Comparison of ENCODE assay signal across 21 cellular contexts in genomic region chr2:190988910-190989309, GRCh38. TPM values are rescaled to one million over a fixed set of nuclear protein-coding genes. Genes with fewer than 3 reads are reported as not detected.
DNase-seq lines count a peak whose midpoint lies in the region; ATAC-seq and TF ChIP-seq lines count a peak whose summit lies in the region.
"Had no signal": no experiment of that assay in that cellular context is flagged by ENCODE, and none has a peak within 500 bp of the region (broad histone marks: within the 10 kb centered on the region; RNA-seq: fewer than 3 reads in every experiment).

No MANE protein-coding gene starts in this region.

- H3K27ac ChIP-seq in CD4-positive, alpha-beta T cell (ENCODE audit: low read depth, low read length), result peak overlapping the region; percentile 15
- no peak overlapping the region for H3K27ac ChIP-seq in CD8-positive, alpha-beta memory T cell (ENCODE audit: low read depth, low read length)
- peak overlapping the region; percentile 35 for H3K27ac ChIP-seq in naive thymus-derived CD4-positive, alpha-beta T cell (ENCODE audit: low read depth, low read length)
- H3K27ac ChIP-seq in Karpas-422 (ENCODE audit: low read length) (no peak overlapping the region), aorta (ENCODE audit: low read depth in 1 of 2, low read length in 2 of 2) (no peak overlapping the region)
- H3K27ac ChIP-seq: GM23248, HL-60, Peyer's patch, SJCRH30 had no signal

- H3K4me3 ChIP-seq in CD8-positive, alpha-beta memory T cell (ENCODE audit: low read length), result no peak overlapping the region
- H3K4me3 ChIP-seq in naive thymus-derived CD4-positive, alpha-beta T cell (ENCODE audit: low read length), result no peak overlapping the region
- H3K4me3 ChIP-seq in Karpas-422 (ENCODE audit: low read length) (no peak overlapping the region), aorta (ENCODE audit: low read length in 2 of 2) (no peak overlapping the region)
- H3K4me3 ChIP-seq: GM23248, HAP-1, K562, Peyer's patch, SJCRH30 had no signal

- ATAC-seq in CD4-positive, alpha-beta T cell (ENCODE audit: poor library complexity), result no peak
- ATAC-seq in naive thymus-derived CD4-positive, alpha-beta T cell, result no peak
- ATAC-seq in GM21367 (IDR thresholded peaks at IDR 0.05; ENCODE audit: unreplicated experiment) (no peak), aorta (ENCODE audit: low FRiP score) (no peak)
- ATAC-seq: HepG2, K562 had no signal

- H4K20me1 ChIP-seq in Karpas-422 (ENCODE audit: insufficient read depth, low read depth, low read length), result no peaks in the 10 kb centered on the region

- H3K9ac ChIP-seq in Karpas-422 (ENCODE audit: low read length), result no peak overlapping the region
- H3K9ac ChIP-seq: GM23248 had no signal

- no peak for DNase-seq in CD4-positive, alpha-beta T cell
- no peak for DNase-seq in CD8-positive, alpha-beta memory T cell
- DNase-seq in naive thymus-derived CD4-positive, alpha-beta T cell, result no peak
- DNase-seq in Karpas-422, result no peak
- DNase-seq in aorta, result no peak
- DNase-seq: DMS79 treated with DMSO at 0.1 percent for 48 hours, GM23248, MM.1S, NCI-H1048, NCI-H1417 treated with DMSO at 0.1 percent for 48 hours, NCI-H187, NCI-H446, NCI-H526, Peyer's patch, SJCRH30 had no signal

- no peak for TF ChIP-seq CTCF in CD4-positive, alpha-beta T cell (IDR thresholded peaks at IDR 0.05)

- TF ChIP-seq POLR2A in GM19193 (IDR thresholded peaks at IDR 0.05; ENCODE audit: extremely low read depth, insufficient read depth, insufficient read length), result peak; percentile 51

- intact Hi-C loops in CD4-positive, alpha-beta T cell (cut with DNase I, micrococcal nuclease), result no loop called here
- intact Hi-C loops in naive thymus-derived CD4-positive, alpha-beta T cell (cut with micrococcal nuclease), result no loop called here
- intact Hi-C loops in aorta (cut with DNase I), result no loop called here

- no peak overlapping the region for H3K4me2 ChIP-seq in Karpas-422 (ENCODE audit: low read depth, low read length, poor library complexity, severe bottlenecking)

- no peaks in the 10 kb centered on the region for H3K4me1 ChIP-seq in CD8-positive, alpha-beta memory T cell (ENCODE audit: insufficient read depth, low read length)
- H3K4me1 ChIP-seq in naive thymus-derived CD4-positive, alpha-beta T cell (ENCODE audit: control insufficient read depth in 2 of 2, insufficient read depth in 2 of 2, low read length in 2 of 2), result peaks cover 0 to 21% of the 10 kb centered on the region in 2 donors
- H3K4me1 ChIP-seq in Karpas-422 (ENCODE audit: low read length) (no peaks in the 10 kb centered on the region), aorta (ENCODE audit: control insufficient read depth in 1 of 2, insufficient read depth in 2 of 2, low read length in 2 of 2) (no peaks in the 10 kb centered on the region)
- H3K4me1 ChIP-seq: HAP-1, Peyer's patch had no signal

- no peak overlapping the region for H2AFZ ChIP-seq in Karpas-422 (ENCODE audit: low read length)
- H2AFZ ChIP-seq: GM23248 had no signal

- POLR2A ChIA-PET in CD4-positive, alpha-beta T cell (lab: Charles Lee), result interaction anchor here (0.6 to 3.5 kb wide), 6 partner anchors 10 to 148 kb away, joined by 3 to 14 read pairs (median 7); no protein-coding TSS in a partner anchor
- POLR2A ChIA-PET in CD8-positive, alpha-beta memory T cell (lab: Charles Lee), result no interaction called here
- POLR2A ChIA-PET in naive thymus-derived CD4-positive, alpha-beta T cell (lab: Charles Lee), result interaction anchor here (0.6 to 1.3 kb wide), 3 partner anchors 24 to 455 kb away, joined by 3 read pairs; partner anchors contain the start of gene STAT1

- peak overlapping the region; percentile 64 for H3K27ac Mint-ChIP-seq in CD4-positive, alpha-beta T cell
- peak overlapping the region in 5 of 8 donors; percentile 14 to 77 (median 46) for H3K27ac Mint-ChIP-seq in CD8-positive, alpha-beta memory T cell
- H3K27ac Mint-ChIP-seq in naive thymus-derived CD4-positive, alpha-beta T cell, result peak overlapping the region in 8 of 9 donors; percentile 36 to 79 (median 64)

- no peaks in the 10 kb centered on the region for H3K9me3 Mint-ChIP-seq in CD4-positive, alpha-beta T cell
- no peaks in the 10 kb centered on the region for H3K9me3 Mint-ChIP-seq in CD8-positive, alpha-beta memory T cell
- H3K9me3 Mint-ChIP-seq in naive thymus-derived CD4-positive, alpha-beta T cell, result peaks cover 0 to 1% (median 0%) of the 10 kb centered on the region in 11 donors

- no peaks in the 10 kb centered on the region for H3K27me3 ChIP-seq in CD4-positive, alpha-beta T cell (ENCODE audit: control insufficient read depth, insufficient read depth, low read length)
- no peaks in the 10 kb centered on the region for H3K27me3 ChIP-seq in CD8-positive, alpha-beta memory T cell (ENCODE audit: insufficient read depth, low read length, poor library complexity, severe bottlenecking)
- no peaks in the 10 kb centered on the region for H3K27me3 ChIP-seq in naive thymus-derived CD4-positive, alpha-beta T cell (ENCODE audit: control insufficient read depth in 2 of 2, insufficient read depth in 2 of 2, low read length in 2 of 2)
- H3K27me3 ChIP-seq in Karpas-422 (ENCODE audit: low read length), result no peaks in the 10 kb centered on the region
- no peaks in the 10 kb centered on the region for H3K27me3 ChIP-seq in aorta (ENCODE audit: control insufficient read depth in 1 of 2, insufficient read depth in 2 of 2, low read length in 1 of 2)
- H3K27me3 ChIP-seq: Peyer's patch, SJCRH30 had no signal

- H3K9me3 ChIP-seq in CD4-positive, alpha-beta T cell (ENCODE audit: control insufficient read depth, low read length), result no peaks in the 10 kb centered on the region
- H3K9me3 ChIP-seq in CD8-positive, alpha-beta memory T cell (ENCODE audit: low read length), result no peaks in the 10 kb centered on the region
- H3K9me3 ChIP-seq in naive thymus-derived CD4-positive, alpha-beta T cell (ENCODE audit: control insufficient read depth in 2 of 3, low read length in 3 of 3), result no peaks in the 10 kb centered on the region
- H3K9me3 ChIP-seq in Karpas-422 (ENCODE audit: low read length) (no peaks in the 10 kb centered on the region), aorta (ENCODE audit: control insufficient read depth, low read length) (no peaks in the 10 kb centered on the region)
- H3K9me3 ChIP-seq: HAP-1, Peyer's patch, SJCRH30 had no signal

- H3K9me2 ChIP-seq in Karpas-422 (replicated peaks; ENCODE audit: insufficient read depth, low read length), result no peaks in the 10 kb centered on the region

- H3K79me2 ChIP-seq in Karpas-422 (ENCODE audit: low read length), result no peaks in the 10 kb centered on the region

- CTCF ChIA-PET in CD4-positive, alpha-beta T cell (lab: Charles Lee), result no interaction called here
- CTCF ChIA-PET in CD8-positive, alpha-beta memory T cell (lab: Charles Lee), result interaction anchor here (1.4 kb wide), 1 partner anchor 14 kb away, joined by 4 read pairs; no protein-coding TSS in a partner anchor
- CTCF ChIA-PET in naive thymus-derived CD4-positive, alpha-beta T cell (lab: Charles Lee), result no interaction called here

- H3K27me3 Mint-ChIP-seq in CD4-positive, alpha-beta T cell, result no peaks in the 10 kb centered on the region
- no peaks in the 10 kb centered on the region for H3K27me3 Mint-ChIP-seq in CD8-positive, alpha-beta memory T cell
- no peaks in the 10 kb centered on the region for H3K27me3 Mint-ChIP-seq in naive thymus-derived CD4-positive, alpha-beta T cell

- H3K36me3 ChIP-seq in CD8-positive, alpha-beta memory T cell (ENCODE audit: insufficient read depth, low read length), result peaks cover 97% of the 10 kb centered on the region
- H3K36me3 ChIP-seq in naive thymus-derived CD4-positive, alpha-beta T cell (ENCODE audit: control insufficient read depth in 2 of 3, insufficient read depth in 3 of 3, low read length in 3 of 3), result peaks cover 67 to 98% (median 78%) of the 10 kb centered on the region in 3 experiments
- peaks cover 26% of the 10 kb centered on the region; the same call in 1 of the 2 replicates for H3K36me3 ChIP-seq in Karpas-422 (ENCODE audit: insufficient read depth, low read length)
- peaks cover 6 to 17% of the 10 kb centered on the region in 2 donors for H3K36me3 ChIP-seq in aorta (ENCODE audit: control insufficient read depth in 1 of 2, insufficient read depth in 2 of 2, low read length in 1 of 2)

- 92 to 96% methylated on average over 3 of the region's 3 CpGs for WGBS in aorta, 2 donors

- peaks cover 99% of the 10 kb centered on the region for H3K36me3 Mint-ChIP-seq in CD4-positive, alpha-beta T cell (ENCODE audit: low read depth)
- peaks cover 19 to 94% (median 31%) of the 10 kb centered on the region in 3 donors for H3K36me3 Mint-ChIP-seq in CD8-positive, alpha-beta memory T cell
- H3K36me3 Mint-ChIP-seq in naive thymus-derived CD4-positive, alpha-beta T cell, result peaks cover 21 to 82% (median 67%) of the 10 kb centered on the region in 5 donors

- H3K4me1 Mint-ChIP-seq in CD4-positive, alpha-beta T cell (ENCODE audit: low read depth), result peaks cover 33% of the 10 kb centered on the region
- peaks cover 10 to 26% (median 25%) of the 10 kb centered on the region in 3 donors for H3K4me1 Mint-ChIP-seq in CD8-positive, alpha-beta memory T cell
- peaks cover 13 to 74% (median 46%) of the 10 kb centered on the region in 7 donors for H3K4me1 Mint-ChIP-seq in naive thymus-derived CD4-positive, alpha-beta T cell

- H3K4me3 Mint-ChIP-seq in CD4-positive, alpha-beta T cell, result no peak overlapping the region
- H3K4me3 Mint-ChIP-seq in CD8-positive, alpha-beta memory T cell, result no peak overlapping the region
- H3K4me3 Mint-ChIP-seq in naive thymus-derived CD4-positive, alpha-beta T cell, result no peak overlapping the region

RNA-seq across cellular contexts. Expression of gene STAT1, which starts 25.1 kb away (rescaled TPM):
- total RNA-seq in CD4-positive, alpha-beta T cell, result 10 to 100 TPM; 56.6 to 57.8 TPM
- 100 to 1,000 TPM; 142 to 145 TPM for total RNA-seq in CD8-positive, alpha-beta memory T cell
- 173 TPM for polyA plus RNA-seq in CD8-positive, alpha-beta memory T cell
- total RNA-seq in naive thymus-derived CD4-positive, alpha-beta T cell, result 1,000 to 10,000 TPM in 1 of 5 experiments, 10 to 100 TPM in 4; 74.1 to 1,177 (median 89.6) TPM
- 100 to 1,000 TPM; 221 to 244 TPM for polyA plus RNA-seq in naive thymus-derived CD4-positive, alpha-beta T cell
- 46.7 and 49.7 TPM in 2 replicates for total RNA-seq in Karpas-422 (2014; rRNA removed; shearing (Covaris generic); ENCODE audit: low replicate concordance)
- 10 to 100 TPM; 69.1 to 70.7 TPM for total RNA-seq in aorta
- 10 to 100 TPM; 30.1 to 42.4 TPM for polyA plus RNA-seq in aorta

Comparison
In these comparisons a context has a peak if more than half of its experiments do, and no peak if none do; other contexts are left out.
1. H3K27ac ChIP-seq: peak in CD4-positive, alpha-beta T cell (single experiment) and naive thymus-derived CD4-positive, alpha-beta T cell (single experiment); none in CD8-positive, alpha-beta memory T cell (single experiment), Karpas-422 (single experiment) and aorta (0 of 2).
2. Peak in every context shown above with its lines, with median percentiles within 50 percentile points of each other: H3K27ac Mint-ChIP-seq.